In genomic region chr5:131316026-131316425, GRCh38 we compare ENCODE assay signal across 1 cellular context.
TF ChIP-seq lines count a peak whose summit lies in the region.

No MANE protein-coding gene starts in this region.

TF ChIP-seq in HCT116, 20 proteins besides CTCF, POLR2A, EP300 and RAD21:
- TF ChIP-seq REST (IDR thresholded peaks at IDR 0.05; ENCODE audit: low read depth): no peak
- no peak for TF ChIP-seq TCF7L2 (IDR thresholded peaks at IDR 0.05; ENCODE audit: borderline replicate concordance, extremely low read depth, insufficient read depth, insufficient read length)
- TF ChIP-seq ZBTB33 (IDR thresholded peaks at IDR 0.05; ENCODE audit: extremely low read depth, insufficient replicate concordance, low read length): no peak
- TF ChIP-seq MAX (IDR thresholded peaks at IDR 0.05): no peak
- TF ChIP-seq SIN3A (IDR thresholded peaks at IDR 0.05; ENCODE audit: low read depth): no peak
- TF ChIP-seq JUND (IDR thresholded peaks at IDR 0.05): no peak
- no peak for TF ChIP-seq FOSL1 (IDR thresholded peaks at IDR 0.05; ENCODE audit: low read depth)
- TF ChIP-seq CBX3 (IDR thresholded peaks at IDR 0.05; ENCODE audit: low read depth): no peak
- no peak for TF ChIP-seq POLR2AphosphoS5 (IDR thresholded peaks at IDR 0.05; ENCODE audit: low read depth, low read length)
